ENCODE assay signal across 8 cellular contexts in the genomic region with DNA sequence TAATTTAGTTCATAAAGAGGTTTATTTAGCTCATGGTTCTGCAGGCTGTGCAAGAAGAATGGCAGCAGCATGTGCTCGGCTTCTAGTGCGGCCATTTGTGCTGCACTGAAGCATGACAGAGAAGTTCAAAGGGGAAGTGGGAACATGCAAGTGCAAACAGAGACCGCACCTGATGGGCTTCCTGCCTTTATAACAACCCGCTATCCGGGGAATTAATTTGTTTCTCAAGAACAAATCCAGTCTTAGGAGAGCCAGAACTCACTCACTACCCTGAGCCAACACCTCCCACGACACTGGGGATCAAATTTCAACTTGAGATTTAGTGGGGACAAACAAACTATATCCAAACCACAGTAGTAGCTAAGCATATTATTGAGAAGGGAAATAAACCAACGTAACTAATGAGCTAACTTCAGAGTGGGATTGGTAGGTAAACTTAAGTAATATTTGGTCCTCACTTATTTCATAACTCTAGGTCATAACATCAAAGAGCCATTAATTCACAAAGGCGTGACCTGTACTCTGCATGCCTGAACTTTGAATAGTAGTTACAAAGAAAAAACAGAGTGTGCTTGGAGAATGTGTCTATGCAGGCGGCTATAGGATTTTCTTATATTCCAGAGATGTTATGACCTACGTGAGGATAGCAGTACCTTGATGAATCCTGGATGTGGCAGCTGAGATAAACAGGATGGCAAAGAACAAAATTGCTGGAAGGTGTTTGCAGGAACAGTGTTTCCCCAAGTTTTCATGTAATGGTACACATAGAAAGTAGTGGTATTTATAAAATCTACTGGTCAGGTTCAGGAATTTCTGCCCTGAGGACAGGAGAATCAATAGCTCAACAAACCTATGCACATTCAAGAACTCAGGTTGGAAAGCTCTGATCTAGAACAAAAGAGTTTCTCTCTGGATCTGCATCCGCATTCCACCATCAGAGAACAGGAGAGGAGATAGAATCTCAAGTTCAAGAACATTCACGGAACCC.
DNase-seq lines count a peak whose midpoint lies in the region; ATAC-seq and TF ChIP-seq lines count a peak whose summit lies in the region.

No MANE protein-coding gene starts in this region.

- intact Hi-C loops in esophagus muscularis mucosa (cut with DNase I), result no loop called here

- H3K36me3 ChIP-seq in esophagus muscularis mucosa, result no peaks in the 10 kb centered on the region

- no peak overlapping the region for H3K4me3 ChIP-seq in NB4 (ENCODE audit: low read depth, low read length)
- no peak overlapping the region for H3K4me3 ChIP-seq in esophagus muscularis mucosa

- H3K9me3 ChIP-seq in esophagus muscularis mucosa, result no peaks in the 10 kb centered on the region

- H3K27ac ChIP-seq in esophagus muscularis mucosa (replicated peaks in 1 of 4) (no peak overlapping the region), caudate nucleus (ENCODE audit: low read depth, low read length) (no peak overlapping the region)

- ATAC-seq in GM18498 (IDR thresholded peaks at IDR 0.05; ENCODE audit: unreplicated experiment), result peak; percentile 98
- peak; percentile 96 for ATAC-seq in GM21786 (IDR thresholded peaks at IDR 0.05; ENCODE audit: unreplicated experiment)

- 77% methylated on average over 12 of the region's 12 CpGs for WGBS in esophagus muscularis mucosa

- TF ChIP-seq POLR2A in NB4 (IDR thresholded peaks at IDR 0.05; ENCODE audit: extremely low read depth, insufficient read length), result no peak
- no peak for TF ChIP-seq POLR2A in esophagus muscularis mucosa (IDR thresholded peaks at IDR 0.05; ENCODE audit: low read depth)

- no peak for TF ChIP-seq CTCF in NB4 (IDR thresholded peaks at IDR 0.05; ENCODE audit: low read depth, low read length)
- no peak for TF ChIP-seq CTCF in esophagus muscularis mucosa (IDR thresholded peaks at IDR 0.05)

- H3K4me1 ChIP-seq in esophagus muscularis mucosa, result no peaks in the 10 kb centered on the region

- H3K27me3 ChIP-seq in esophagus muscularis mucosa, result no peaks in the 10 kb centered on the region

- DNase-seq in NB4 (ENCODE audit: low read depth), result peak; percentile 45
- peak; percentile 88 for DNase-seq in esophagus muscularis mucosa (ENCODE audit: extremely low spot score)
- DNase-seq in caudate nucleus (lab: John Stamatoyannopoulos, UW), result no peak
- DNase-seq in iPS-NIHi11 (ENCODE audit: low spot score), result no peak
- DNase-seq in KG1 (lab: John Stamatoyannopoulos, UW), result no peak
- DNase-seq in hypothalamus (lab: John Stamatoyannopoulos, UW), result no peak

- TF ChIP-seq EP300 in esophagus muscularis mucosa (IDR thresholded peaks at IDR 0.05), result no peak

Comparison
In these comparisons a context has a peak if more than half of its experiments do, and no peak if none do; other contexts are left out.
1. DNase-seq: peak in NB4 (single experiment) and esophagus muscularis mucosa (single experiment); none in caudate nucleus (0 of 61), iPS-NIHi11 (single experiment), KG1 (single experiment) and hypothalamus (0 of 51).